13 cellular contexts compared by ENCODE assay signal in the genomic region with DNA sequence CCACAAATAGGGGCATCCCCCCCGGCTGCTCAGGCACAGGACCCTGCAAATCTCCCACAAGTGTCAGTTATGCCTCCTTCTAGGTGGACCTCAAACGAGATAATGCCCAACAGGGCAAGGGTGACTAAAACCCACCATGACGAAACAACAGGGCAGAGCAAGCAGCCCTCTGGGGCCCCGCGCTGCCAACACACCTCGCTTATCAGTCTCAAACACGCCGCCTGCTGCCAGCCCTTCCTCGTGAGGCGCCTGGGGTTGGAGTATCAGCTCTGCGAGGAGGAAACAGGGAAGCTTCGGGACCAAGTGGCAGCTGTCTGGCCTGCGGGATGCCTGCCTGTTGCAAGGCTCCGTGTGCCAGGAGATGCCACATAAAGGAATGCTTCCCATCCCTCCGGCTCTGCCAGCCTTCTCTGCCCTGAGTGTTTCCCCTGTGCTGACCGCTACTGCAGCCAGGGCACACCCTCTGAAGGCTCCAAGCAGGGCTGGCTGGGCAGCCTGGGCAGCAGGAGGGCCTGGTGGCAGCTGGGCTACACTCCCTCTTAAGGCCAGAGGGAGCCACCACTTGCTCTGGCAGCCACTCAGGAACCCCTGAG. TPM values are rescaled to one million over a fixed set of nuclear protein-coding genes. Genes with fewer than 3 reads are reported as not detected.
A peak's percentile ranks its signal among the peaks of the same experiment; 100 is the strongest.
DNase-seq lines count a peak whose midpoint lies in the region; ATAC-seq and TF ChIP-seq lines count a peak whose summit lies in the region.
"Had no signal": no experiment of that assay in that cellular context is flagged by ENCODE, and none has a peak within 500 bp of the region (broad histone marks: within the 10 kb centered on the region; RNA-seq: fewer than 3 reads in every experiment).

No MANE protein-coding gene starts in this region.

- H3K27ac ChIP-seq in colonic mucosa: peak overlapping the region; percentile 36
- H3K27ac ChIP-seq in lower lobe of right lung: peak overlapping the region; percentile 80
- peak overlapping the region in 1 of 2 donors; percentile 19 for H3K27ac ChIP-seq in testis
- H3K27ac ChIP-seq: foreskin keratinocyte, pancreas had no signal

- POLR2A ChIA-PET in activated CD8-positive, alpha-beta T cell treated with anti-CD3 and anti-CD28 coated beads, Interleukin-2, amount 10 ng/mL, durations not matched to agents 7 days and 5 days (lab: Charles Lee): no interaction called here

- H3K9me3 ChIP-seq in colonic mucosa: no peaks in the 10 kb centered on the region
- no peaks in the 10 kb centered on the region for H3K9me3 ChIP-seq in lower lobe of right lung
- no peaks in the 10 kb centered on the region for H3K9me3 ChIP-seq in testis
- H3K9me3 ChIP-seq: pancreas had no signal

- no peaks in the 10 kb centered on the region for H3K36me3 Mint-ChIP-seq in natural killer cell
- no peaks in the 10 kb centered on the region for H3K36me3 Mint-ChIP-seq in activated CD8-positive, alpha-beta T cell treated with anti-CD3 and anti-CD28 coated beads, Interleukin-2, amount 10 ng/mL, durations not matched to agents 7 days and 5 days (ENCODE audit: low read depth)

- no peak for TF ChIP-seq POLR2A in testis (IDR thresholded peaks at IDR 0.05)

- intact Hi-C loops in colonic mucosa (cut with DNase I) (no loop called here), lower lobe of right lung (cut with DNase I) (no loop called here), testis (cut with DNase I; ENCODE audit: low total_unique reads) (no loop called here), natural killer cell (cut with micrococcal nuclease) (no loop called here)

- H3K4me3 Mint-ChIP-seq in natural killer cell: no peak overlapping the region
- no peak overlapping the region for H3K4me3 Mint-ChIP-seq in activated CD8-positive, alpha-beta T cell treated with anti-CD3 and anti-CD28 coated beads, Interleukin-2, amount 10 ng/mL, durations not matched to agents 7 days and 5 days
- H3K4me3 Mint-ChIP-seq: dendritic cell treated with granulocyte-macrophage colony-stimulating factor and Interleukin-4, amounts not matched to agents 40 ng/mL and 50 ng/mL, for 4 days; T-helper 1 cell treated with Interleukin-12 subunit alpha and Interleukin-12 subunit beta and Interleukin-4 antibody, amounts not matched to agents 30 μg/mL and 1 μg/mL, for 36 hours had no signal

- H3K9me3 Mint-ChIP-seq in natural killer cell: no peaks in the 10 kb centered on the region
- H3K9me3 Mint-ChIP-seq in activated CD8-positive, alpha-beta T cell treated with anti-CD3 and anti-CD28 coated beads, Interleukin-2, amount 10 ng/mL, durations not matched to agents 7 days and 5 days (ENCODE audit: insufficient read depth): no peaks in the 10 kb centered on the region
- H3K9me3 Mint-ChIP-seq: dendritic cell treated with granulocyte-macrophage colony-stimulating factor and Interleukin-4, amounts not matched to agents 40 ng/mL and 50 ng/mL, for 4 days; T-helper 1 cell treated with Interleukin-12 subunit alpha and Interleukin-12 subunit beta and Interleukin-4 antibody, amounts not matched to agents 30 μg/mL and 1 μg/mL, for 36 hours had no signal

- 62 to 85% methylated on average over 14 to 16 of the region's 16 CpGs for WGBS in testis, 2 donors

- peaks cover 0 to 5% of the 10 kb centered on the region in 2 donors for H3K4me1 Mint-ChIP-seq in natural killer cell
- no peaks in the 10 kb centered on the region for H3K4me1 Mint-ChIP-seq in activated CD8-positive, alpha-beta T cell treated with anti-CD3 and anti-CD28 coated beads, Interleukin-2, amount 10 ng/mL, durations not matched to agents 7 days and 5 days (ENCODE audit: low read depth)

- H3K4me1 ChIP-seq in colonic mucosa (peaks cover 22% of the 10 kb centered on the region), lower lobe of right lung (peaks cover 39% of the 10 kb centered on the region), testis (peaks cover 41% of the 10 kb centered on the region)

- DNase-seq in NCI-H2171 (lab: John Stamatoyannopoulos, UW): peak; percentile 32
- DNase-seq in colonic mucosa: peak; percentile 71
- peak; percentile 72 for DNase-seq in lower lobe of right lung
- DNase-seq in testis: peak; percentile 70
- DNase-seq in natural killer cell: no peak
- DNase-seq in NCI-H1092 (lab: John Stamatoyannopoulos, UW): no peak
- no peak for DNase-seq in activated CD8-positive, alpha-beta T cell treated with anti-CD3 and anti-CD28 coated beads, Interleukin-2, amount 10 ng/mL, durations not matched to agents 7 days and 5 days
- DNase-seq: activated naive CD4-positive, alpha-beta T cell treated with anti-CD3 and anti-CD28 coated beads, Interleukin-2, amount 50 U/mL, for 16 hours; foreskin keratinocyte had no signal

- CTCF ChIA-PET in activated CD8-positive, alpha-beta T cell treated with anti-CD3 and anti-CD28 coated beads, Interleukin-2, amount 10 ng/mL, durations not matched to agents 7 days and 5 days (lab: Charles Lee): interaction anchor here (0.9 to 12.1 kb wide), 4 partner anchors 9 to 113 kb away, joined by 4 to 343 read pairs (median 72); no protein-coding TSS in a partner anchor

- no peaks in the 10 kb centered on the region for H3K27me3 ChIP-seq in colonic mucosa
- H3K27me3 ChIP-seq in lower lobe of right lung (ENCODE audit: low read depth): no peaks in the 10 kb centered on the region
- H3K27me3 ChIP-seq in testis: no peaks in the 10 kb centered on the region
- H3K27me3 ChIP-seq: foreskin keratinocyte, pancreas had no signal

- TF ChIP-seq CTCF in colonic mucosa (IDR thresholded peaks at IDR 0.05) (no peak), lower lobe of right lung (IDR thresholded peaks at IDR 0.05) (no peak), testis (IDR thresholded peaks at IDR 0.05) (no peak), natural killer cell (IDR thresholded peaks at IDR 0.05) (no peak)

- H3K36me3 ChIP-seq in colonic mucosa (no peaks in the 10 kb centered on the region), lower lobe of right lung (peaks cover 5% of the 10 kb centered on the region), testis (ENCODE audit: low read depth, missing control alignments) (no peaks in the 10 kb centered on the region)
- H3K36me3 ChIP-seq: pancreas had no signal

- H3K27me3 Mint-ChIP-seq in natural killer cell (ENCODE audit: low read depth in 2 of 2): no peaks in the 10 kb centered on the region
- no peaks in the 10 kb centered on the region for H3K27me3 Mint-ChIP-seq in activated CD8-positive, alpha-beta T cell treated with anti-CD3 and anti-CD28 coated beads, Interleukin-2, amount 10 ng/mL, durations not matched to agents 7 days and 5 days (ENCODE audit: low read depth)

- no peak overlapping the region for H3K27ac Mint-ChIP-seq in natural killer cell
- H3K27ac Mint-ChIP-seq in activated CD8-positive, alpha-beta T cell treated with anti-CD3 and anti-CD28 coated beads, Interleukin-2, amount 10 ng/mL, durations not matched to agents 7 days and 5 days: no peak overlapping the region
- H3K27ac Mint-ChIP-seq: dendritic cell treated with granulocyte-macrophage colony-stimulating factor and Interleukin-4, amounts not matched to agents 40 ng/mL and 50 ng/mL, for 4 days; T-helper 1 cell treated with Interleukin-12 subunit alpha and Interleukin-12 subunit beta and Interleukin-4 antibody, amounts not matched to agents 30 μg/mL and 1 μg/mL, for 36 hours had no signal

- ATAC-seq in lower lobe of right lung (peak in 1 of 2 donors; percentile 40), natural killer cell (no peak), HG02938 (IDR thresholded peaks at IDR 0.05; ENCODE audit: unreplicated experiment) (no peak)
- ATAC-seq in activated CD8-positive, alpha-beta T cell treated with anti-CD3 and anti-CD28 coated beads, Interleukin-2, amount 10 ng/mL, durations not matched to agents 7 days and 5 days: no peak
- ATAC-seq: foreskin keratinocyte had no signal

- peak overlapping the region; percentile 39 to 64 for H3K9ac ChIP-seq in colonic mucosa (ENCODE audit: low read depth in 2 of 2, low read length in 2 of 2)

- H3K4me3 ChIP-seq in colonic mucosa: no peak overlapping the region
- H3K4me3 ChIP-seq in lower lobe of right lung: no peak overlapping the region
- H3K4me3 ChIP-seq in testis: no peak overlapping the region
- H3K4me3 ChIP-seq: pancreas had no signal

RNA-seq across cellular contexts. Expression of a gene that starts 2.5 kb away (rescaled TPM):
- 10 to 100 TPM in 1 of 2 donors, 1 to 10 TPM in 1; 5.1 to 39.9 TPM for total RNA-seq in colonic mucosa
- total RNA-seq in lower lobe of right lung: 2.7 TPM
- total RNA-seq in testis: 1 to 10 TPM; 2.0 TPM
- polyA plus RNA-seq in testis (ENCODE audit: insufficient read depth, low read depth, low replicate concordance): 1.9 TPM
- total RNA-seq in natural killer cell: 1 to 10 TPM in 2 of 3 donors, under 1 TPM in 1; 0.95 to 2.0 (median 1.5) TPM
- under 1 TPM in 1 of 2 experiments, not detected in 1; 0.31 TPM for total RNA-seq in activated CD8-positive, alpha-beta T cell treated with anti-CD3 and anti-CD28 coated beads, Interleukin-2, amount 10 ng/mL, durations not matched to agents 7 days and 5 days
- total RNA-seq: foreskin keratinocyte had no signal

RNA-seq across cellular contexts. Expression of a gene that starts 31.2 kb away (rescaled TPM):
- total RNA-seq in colonic mucosa (10 to 100 TPM; 18.7 to 43.1 TPM), lower lobe of right lung (39.4 TPM), testis (10 to 100 TPM; 81.4 to 99.6 TPM), natural killer cell (10 to 100 TPM; 33.4 to 39.1 (median 34.3) TPM)
- polyA plus RNA-seq in testis (ENCODE audit: insufficient read depth, low read depth, low replicate concordance): 60.0 TPM
- 10 to 100 TPM; 37.6 to 43.9 TPM for total RNA-seq in activated CD8-positive, alpha-beta T cell treated with anti-CD3 and anti-CD28 coated beads, Interleukin-2, amount 10 ng/mL, durations not matched to agents 7 days and 5 days

RNA-seq across cellular contexts. Expression of a gene that starts 31.4 kb away (rescaled TPM):
- total RNA-seq in colonic mucosa (10 to 100 TPM; 68.0 to 68.1 TPM), lower lobe of right lung (73.0 TPM), testis (10 to 100 TPM; 86.9 to 95.9 TPM), natural killer cell (100 to 1,000 TPM; 234 to 246 (median 240) TPM)
- 78.4 TPM for polyA plus RNA-seq in testis (ENCODE audit: insufficient read depth, low read depth, low replicate concordance)
- 10 to 100 TPM; 88.7 to 93.7 TPM for total RNA-seq in activated CD8-positive, alpha-beta T cell treated with anti-CD3 and anti-CD28 coated beads, Interleukin-2, amount 10 ng/mL, durations not matched to agents 7 days and 5 days

RNA-seq across cellular contexts. Expression of a gene that starts 48.1 kb away (rescaled TPM):
- 100 to 1,000 TPM; 210 to 462 TPM for total RNA-seq in colonic mucosa
- 181 TPM for total RNA-seq in lower lobe of right lung
- total RNA-seq in testis: 100 to 1,000 TPM; 139 to 142 TPM
- 70.4 TPM for polyA plus RNA-seq in testis (ENCODE audit: insufficient read depth, low read depth, low replicate concordance)
- 100 to 1,000 TPM; 336 to 372 (median 339) TPM for total RNA-seq in natural killer cell
- 10 to 100 TPM; 26.9 to 27.8 TPM for total RNA-seq in activated CD8-positive, alpha-beta T cell treated with anti-CD3 and anti-CD28 coated beads, Interleukin-2, amount 10 ng/mL, durations not matched to agents 7 days and 5 days

Comparison
In these comparisons a context has a peak if more than half of its experiments do, and no peak if none do; other contexts are left out.
1. DNase-seq: peak in NCI-H2171 (single experiment), colonic mucosa (single experiment), lower lobe of right lung (single experiment) and testis (single experiment); none in natural killer cell (single experiment), NCI-H1092 (single experiment) and activated CD8-positive, alpha-beta T cell treated with anti-CD3 and anti-CD28 coated beads, Interleukin-2, amount 10 ng/mL, durations not matched to agents 7 days and 5 days (single experiment).